Comparison of ENCODE assay signal across 23 cellular contexts in genomic region chr2:73868204-73868978, GRCh38. TPM values are rescaled to one million over a fixed set of nuclear protein-coding genes. Genes with fewer than 3 reads are reported as not detected.
DNase-seq lines count a peak whose midpoint lies in the region; ATAC-seq and TF ChIP-seq lines count a peak whose summit lies in the region.
"Had no signal": no experiment of that assay in that cellular context is flagged by ENCODE, and none has a peak within 500 bp of the region (broad histone marks: within the 10 kb centered on the region; RNA-seq: fewer than 3 reads in every experiment).

No MANE protein-coding gene starts in this region.

- TF ChIP-seq EP300 in upper lobe of left lung (IDR thresholded peaks at IDR 0.05), result no peak

- no peaks in the 10 kb centered on the region for H3K27me3 ChIP-seq in foreskin keratinocyte
- no peaks in the 10 kb centered on the region for H3K27me3 ChIP-seq in uterus
- no peaks in the 10 kb centered on the region for H3K27me3 ChIP-seq in upper lobe of left lung

- TF ChIP-seq CTCF in WTC11 (IDR thresholded peaks at IDR 0.05), result no peak
- no peak for TF ChIP-seq CTCF in foreskin keratinocyte (conservative IDR thresholded peaks at IDR 0.05)
- TF ChIP-seq CTCF in uterus (IDR thresholded peaks at IDR 0.05), result no peak
- no peak for TF ChIP-seq CTCF in upper lobe of left lung (IDR thresholded peaks at IDR 0.05)

- no peaks in the 10 kb centered on the region for H3K27me3 Mint-ChIP-seq in WTC11 (ENCODE audit: low read depth)
- H3K27me3 Mint-ChIP-seq: CD4-positive, CD25-positive, alpha-beta regulatory T cell had no signal

- H3K4me1 Mint-ChIP-seq in WTC11, result no peaks in the 10 kb centered on the region

- POLR2A ChIA-PET in WTC11 (lab: Charles Lee), result interaction anchor here (0.7 kb wide), 1 partner anchor 73 kb away, joined by 4 read pairs; no protein-coding TSS in a partner anchor

- no peak overlapping the region for H3K27ac ChIP-seq in foreskin keratinocyte
- peak overlapping the region; percentile 84 for H3K27ac ChIP-seq in uterus
- no peak overlapping the region for H3K27ac ChIP-seq in upper lobe of left lung
- H3K27ac ChIP-seq: KMS-11, SK-N-MC had no signal

- DNase-seq in M059J (ENCODE audit: low read depth) (peak; percentile 75), WTC11 (ENCODE audit: low spot score) (no peak), foreskin keratinocyte (peak; percentile 32 to 66), uterus (no peak), upper lobe of left lung (no peak), left cardiac atrium (no peak)
- DNase-seq: CD4-positive, CD25-positive, alpha-beta regulatory T cell; COR-L47; DMS79; GOT3; IMR-90; MV-4-11; NCI-H1694; NCI-H2081; NCI-H2171; NCI-H345; NCI-H524; SHP77 treated with DMSO at 0.1 percent for 48 hours had no signal

- ATAC-seq in WTC11, result peak; percentile 59
- ATAC-seq in foreskin keratinocyte, result peak; percentile 72
- no peak for ATAC-seq in upper lobe of left lung (ENCODE audit: low FRiP score in 2 of 2)
- no peak for ATAC-seq in GM19395 (IDR thresholded peaks at IDR 0.05; ENCODE audit: unreplicated experiment)
- ATAC-seq in left cardiac atrium, result no peak
- ATAC-seq: HCT116 had no signal

- CTCF ChIA-PET in WTC11 (lab: Charles Lee), result interaction anchor here (1.3 kb wide), 1 partner anchor 271 kb away, joined by 3 read pairs; no protein-coding TSS in a partner anchor

- H3K4me1 ChIP-seq in foreskin keratinocyte (no peaks in the 10 kb centered on the region), uterus (no peaks in the 10 kb centered on the region), upper lobe of left lung (peaks cover 0 to 7% (median 0%) of the 10 kb centered on the region in 4 donors)

- H3K9me3 Mint-ChIP-seq in WTC11, result no peaks in the 10 kb centered on the region
- H3K9me3 Mint-ChIP-seq: CD4-positive, CD25-positive, alpha-beta regulatory T cell had no signal

- H3K36me3 ChIP-seq in uterus (no peaks in the 10 kb centered on the region), upper lobe of left lung (peaks cover 2 to 38% (median 15%) of the 10 kb centered on the region in 4 donors)

- WGBS in upper lobe of left lung, 2 donors, result 89 to 92% methylated on average over 9 of the region's 9 CpGs

- TF ChIP-seq POLR2A in uterus (IDR thresholded peaks at IDR 0.05), result no peak
- TF ChIP-seq POLR2A in upper lobe of left lung (IDR thresholded peaks at IDR 0.05), result no peak

- H3K9me3 ChIP-seq in uterus (no peaks in the 10 kb centered on the region), upper lobe of left lung (no peaks in the 10 kb centered on the region)

- H3K4me3 Mint-ChIP-seq in WTC11, result no peak overlapping the region
- H3K4me3 Mint-ChIP-seq: CD4-positive, CD25-positive, alpha-beta regulatory T cell had no signal

- peaks cover 24% of the 10 kb centered on the region for H3K36me3 Mint-ChIP-seq in WTC11

- H3K27ac Mint-ChIP-seq in WTC11, result no peak overlapping the region
- H3K27ac Mint-ChIP-seq: CD4-positive, CD25-positive, alpha-beta regulatory T cell had no signal

- no peak overlapping the region for H3K4me3 ChIP-seq in uterus
- H3K4me3 ChIP-seq in upper lobe of left lung, result no peak overlapping the region
- H3K4me3 ChIP-seq: SK-N-MC had no signal

- intact Hi-C loops in uterus (cut with DNase I; ENCODE audit: low total_unique reads), result no loop called here
- intact Hi-C loops in left cardiac atrium (cut with DNase I), result no loop called here

TF ChIP-seq in WTC11, 78 proteins besides CTCF, POLR2A, EP300 and RAD21:
- 0 out of 2 replicates have a peak, but pooled peaks have one; percentile 12 for TF ChIP-seq ZNF121 (CRISPR knock-in tag; IDR thresholded peaks at IDR 0.05)
- TF ChIP-seq ZNF416 (CRISPR knock-in tag; IDR thresholded peaks at IDR 0.05), result no peak

RNA-seq across cellular contexts. Expression of gene ACTG2, which starts 24.4 kb away (rescaled TPM):
- total RNA-seq in M059J (2014; rRNA removed; shearing (Covaris generic)), result 0.89 and 2.5 TPM in 2 replicates
- total RNA-seq in WTC11 (2021) (1.4 to 2.7 TPM (median 1.8 TPM) in 3 replicates), foreskin keratinocyte (0.21 and 0.37 TPM in 2 replicates), uterus (1,000 to 10,000 TPM in 1 of 4 donors, 100 to 1,000 TPM in 3; 171 to 1,273 (median 578) TPM), upper lobe of left lung (10 to 100 TPM; 10.8 to 65.3 (median 27.2) TPM), left cardiac atrium (10 to 100 TPM; 12.1 to 13.5 TPM)
- polyA plus RNA-seq in foreskin keratinocyte, result 0.16 and 0.47 TPM in 2 replicates
- total RNA-seq: OCI-LY7 had no signal

RNA-seq across cellular contexts. Expression of gene STAMBP, which starts 39.6 kb away (rescaled TPM):
- 43.3 and 64.5 TPM in 2 replicates for total RNA-seq in M059J (2014; rRNA removed; shearing (Covaris generic))
- total RNA-seq in WTC11 (2021), result 34.4 to 40.9 TPM (median 35.2 TPM) in 3 replicates
- total RNA-seq in foreskin keratinocyte, result 68.5 and 72.9 TPM in 2 replicates
- 59.5 and 64.0 TPM in 2 replicates for polyA plus RNA-seq in foreskin keratinocyte
- 100 to 1,000 TPM in 1 of 4 donors, 10 to 100 TPM in 3; 31.8 to 115 (median 43.7) TPM for total RNA-seq in uterus
- total RNA-seq in upper lobe of left lung, result 10 to 100 TPM; 22.8 to 41.7 (median 28.3) TPM
- 10 to 100 TPM; 31.1 to 33.5 TPM for total RNA-seq in left cardiac atrium

RNA-seq across cellular contexts. Expression of gene DGUOK, which starts 58.3 kb away (rescaled TPM):
- 105 and 108 TPM in 2 replicates for total RNA-seq in M059J (2014; rRNA removed; shearing (Covaris generic))
- total RNA-seq in WTC11 (2021), result 105 to 106 TPM (median 106 TPM) in 3 replicates
- 87.6 and 89.1 TPM in 2 replicates for total RNA-seq in foreskin keratinocyte
- polyA plus RNA-seq in foreskin keratinocyte, result 141 and 144 TPM in 2 replicates
- total RNA-seq in uterus, result 100 to 1,000 TPM in 1 of 4 donors, 10 to 100 TPM in 3; 43.6 to 128 (median 58.6) TPM
- total RNA-seq in upper lobe of left lung, result 10 to 100 TPM; 25.1 to 38.5 (median 34.9) TPM
- 10 to 100 TPM; 25.2 to 33.7 TPM for total RNA-seq in left cardiac atrium

Comparison
In these comparisons a context has a peak if more than half of its experiments do, and no peak if none do; other contexts are left out.
1. DNase-seq: peak in M059J (single experiment) and foreskin keratinocyte (2 of 2); none in WTC11 (single experiment), uterus (0 of 2), upper lobe of left lung (0 of 2) and left cardiac atrium (single experiment).
2. ATAC-seq: peak in WTC11 (single experiment) and foreskin keratinocyte (single experiment); none in upper lobe of left lung (0 of 2), GM19395 (single experiment) and left cardiac atrium (0 of 2).
3. H3K27ac ChIP-seq: peak in uterus (2 of 2); none in foreskin keratinocyte (single experiment) and upper lobe of left lung (0 of 4).